20 cellular contexts compared by ENCODE assay signal in genomic region chr12:114302117-114302516, GRCh38.
"Had no signal": no experiment of that assay in that cellular context is flagged by ENCODE, and none has a peak within 500 bp of the region (broad histone marks: within the 10 kb centered on the region; RNA-seq: fewer than 3 reads in every experiment).

No MANE protein-coding gene starts in this region.

- H3K27me3 ChIP-seq: uterus had no signal

- H3K4me3 ChIP-seq: heart right ventricle, left ventricle myocardium inferior, lower lobe of right lung, sigmoid colon, skin epidermis, stomach, thoracic aorta, uterus had no signal

- DNase-seq: cerebellar nuclear complex; heart right ventricle; hypothalamus; immature natural killer cell; left ventricle myocardium inferior; lower lobe of right lung; mesenchymal stem cell; naive B cell; posterior cingulate gyrus; sigmoid colon; stimulated activated CD4-positive, alpha-beta T cell treated with anti-CD3 and anti-CD28 coated beads, Interleukin-12 subunit alpha, Interleukin-12 subunit beta, amount 100 ng/mL, for 4 hours; stimulated activated naive CD4-positive, alpha-beta T cell; stomach; substantia nigra; trophoblast cell; uterus had no signal

- H3K27ac Mint-ChIP-seq: dendritic cell treated with granulocyte-macrophage colony-stimulating factor and Interleukin-4, amounts not matched to agents 40 ng/mL and 50 ng/mL, for 4 days; immature natural killer cell; naive B cell; nephron had no signal

- H3K4me1 ChIP-seq: heart right ventricle, left ventricle myocardium inferior, lower lobe of right lung, sigmoid colon, stomach, uterus had no signal

- ATAC-seq: heart right ventricle, lower lobe of right lung had no signal

- H3K27ac ChIP-seq: heart right ventricle, left ventricle myocardium inferior, lower lobe of right lung, sigmoid colon, skin epidermis, stomach, thoracic aorta, uterus had no signal

- H3K36me3 ChIP-seq: heart right ventricle, left ventricle myocardium inferior, lower lobe of right lung, sigmoid colon, stomach, thoracic aorta, uterus had no signal

- H3K27me3 Mint-ChIP-seq: dendritic cell treated with granulocyte-macrophage colony-stimulating factor and Interleukin-4, amounts not matched to agents 40 ng/mL and 50 ng/mL, for 4 days had no signal

- H3K36me3 Mint-ChIP-seq: immature natural killer cell, naive B cell had no signal

- H3K9me3 Mint-ChIP-seq: dendritic cell treated with granulocyte-macrophage colony-stimulating factor and Interleukin-4, amounts not matched to agents 40 ng/mL and 50 ng/mL, for 4 days had no signal

- H3K9me3 ChIP-seq: lower lobe of right lung, thoracic aorta, uterus had no signal

- H3K4me1 Mint-ChIP-seq: immature natural killer cell, naive B cell, nephron had no signal

- H3K4me3 Mint-ChIP-seq: dendritic cell treated with granulocyte-macrophage colony-stimulating factor and Interleukin-4, amounts not matched to agents 40 ng/mL and 50 ng/mL, for 4 days; immature natural killer cell; naive B cell; nephron had no signal
